8 cellular contexts compared by ENCODE assay signal in the genomic region with DNA sequence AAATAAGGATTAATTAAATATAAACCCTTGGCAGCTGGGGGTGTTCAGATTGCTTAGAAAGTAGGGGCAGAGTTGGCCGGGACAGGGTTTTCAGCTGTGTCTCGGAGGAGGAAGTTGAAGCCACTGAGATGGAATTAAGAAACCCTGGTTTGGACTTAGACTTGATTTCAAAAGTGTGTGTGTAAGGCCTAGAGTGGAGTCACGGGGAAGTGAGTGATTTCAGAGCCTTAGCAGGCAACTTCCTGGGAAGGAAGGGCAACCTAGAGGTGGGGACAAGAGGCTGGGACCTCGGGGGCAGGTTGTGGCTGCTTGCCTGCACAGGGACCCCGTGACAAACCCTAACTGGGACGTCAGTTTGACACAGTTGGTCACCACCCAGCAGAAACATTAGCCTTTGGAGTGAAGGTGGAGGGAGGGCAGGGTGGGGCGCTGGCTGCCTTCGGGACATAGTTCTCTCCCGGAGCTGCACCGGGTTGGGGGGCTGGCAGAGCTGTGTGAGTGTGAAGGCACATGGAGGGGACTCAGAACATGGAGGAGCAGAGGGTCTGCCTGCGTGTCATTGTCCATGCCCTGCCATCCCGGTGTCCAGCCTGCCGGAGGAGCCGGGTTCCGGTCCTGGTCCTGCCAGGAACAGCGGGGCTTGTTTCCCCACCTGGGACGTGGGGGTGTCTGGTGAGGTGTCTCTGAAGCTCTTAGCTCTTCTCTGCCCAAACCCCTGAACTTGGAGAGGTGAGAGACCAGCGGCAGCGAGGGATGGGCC. TPM values are rescaled to one million over a fixed set of nuclear protein-coding genes. Genes with fewer than 3 reads are reported as not detected.
DNase-seq lines count a peak whose midpoint lies in the region; ATAC-seq and TF ChIP-seq lines count a peak whose summit lies in the region.

No MANE protein-coding gene starts in this region.

- peak overlapping the region; percentile 95 to 98 (median 98) for H3K27ac ChIP-seq in right lobe of liver
- peak overlapping the region; percentile 97 to 98 for H3K27ac ChIP-seq in thoracic aorta

- peaks cover 36% of the 10 kb centered on the region for H4K20me1 ChIP-seq in Loucy (ENCODE audit: insufficient read depth, low read length, poor library complexity, severe bottlenecking)

- no peaks in the 10 kb centered on the region for H3K27me3 ChIP-seq in Loucy (ENCODE audit: insufficient read depth, low read length, poor library complexity, severe bottlenecking)
- H3K27me3 ChIP-seq in right lobe of liver = no peaks in the 10 kb centered on the region
- H3K27me3 ChIP-seq in thoracic aorta (replicated peaks; ENCODE audit: insufficient read depth) = no peaks in the 10 kb centered on the region

- no peaks in the 10 kb centered on the region for H3K9me2 ChIP-seq in Loucy (replicated peaks; ENCODE audit: low read depth, low read length)

- peaks cover 37% of the 10 kb centered on the region; the same call in 1 of the 2 replicates for H3K79me2 ChIP-seq in Loucy (ENCODE audit: insufficient read depth, low read length)

- peak; percentile 65 for TF ChIP-seq POLR2A in right lobe of liver (IDR thresholded peaks at IDR 0.05)

- DNase-seq in AG08396 (ENCODE audit: low spot score) (peak; percentile 48), right lobe of liver (peak; percentile 57 to 74 (median 68)), thoracic aorta (ENCODE audit: low spot score) (no peak), retina (no peak), DMS153 treated with DMSO at 0.1 percent for 48 hours (lab: John Stamatoyannopoulos, UW; ENCODE audit: unreplicated experiment) (no peak)

- peaks cover 38% of the 10 kb centered on the region for H3K4me1 ChIP-seq in Loucy (ENCODE audit: insufficient read depth, low read length, poor library complexity, severe bottlenecking)
- peaks cover 0 to 66% (median 18%) of the 10 kb centered on the region in 4 donors for H3K4me1 ChIP-seq in right lobe of liver
- H3K4me1 ChIP-seq in thoracic aorta (ENCODE audit: control insufficient read depth in 1 of 2, low read depth in 2 of 2) = peaks cover 47 to 61% of the 10 kb centered on the region in 2 donors

- H2AFZ ChIP-seq in Loucy (ENCODE audit: low read length) = no peak overlapping the region

- peak overlapping the region in 4 of 5 experiments; percentile 83 to 97 (median 95) for H3K27ac Mint-ChIP-seq in brain

- H3K4me1 Mint-ChIP-seq in brain = peaks cover 51% of the 10 kb centered on the region

- WGBS in right lobe of liver (ENCODE audit: insufficient coverage, low coverage, low lambda C conversion rate, missing lambda C conversion rate) = 0% methylated on average over 3 of the region's 19 CpGs

- peak overlapping the region; percentile 100 for H3K4me2 ChIP-seq in Loucy (ENCODE audit: low read depth, low read length, poor library complexity, severe bottlenecking)

- H3K4me3 Mint-ChIP-seq in brain = peak overlapping the region; percentile 85 to 97 (median 93)

- H3K36me3 ChIP-seq in Loucy (ENCODE audit: insufficient read depth, low read length) (no peaks in the 10 kb centered on the region), right lobe of liver (peaks cover 0 to 2% (median 0%) of the 10 kb centered on the region in 4 donors), thoracic aorta (peaks cover 5% of the 10 kb centered on the region)

- intact Hi-C loops in right lobe of liver (cut with DNase I) = no loop called here

- H3K4me3 ChIP-seq in Loucy (ENCODE audit: low read length, poor library complexity, severe bottlenecking) (peak overlapping the region; percentile 95), right lobe of liver (peak overlapping the region; percentile 63 to 90 (median 82)), thoracic aorta (peak overlapping the region; percentile 97)

- peaks cover 9% of the 10 kb centered on the region for H3K36me3 Mint-ChIP-seq in brain

- peak overlapping the region; percentile 92 for H3K9ac ChIP-seq in Loucy (ENCODE audit: low read depth, low read length, poor library complexity, severe bottlenecking)

- peak in 3 of 4 donors; percentile 0 to 5 (median 3) for ATAC-seq in right lobe of liver
- peak; percentile 19 for ATAC-seq in thoracic aorta (ENCODE audit: insufficient number of reproducible peaks, low FRiP score, low read depth)
- ATAC-seq in HG03342 (IDR thresholded peaks at IDR 0.05; ENCODE audit: unreplicated experiment) = no peak

- H3F3A ChIP-seq in Loucy (ENCODE audit: low read depth) = no peaks in the 10 kb centered on the region

- no peaks in the 10 kb centered on the region for H3K9me3 ChIP-seq in Loucy (ENCODE audit: insufficient read depth, low read depth, low read length)
- no peaks in the 10 kb centered on the region for H3K9me3 ChIP-seq in right lobe of liver
- H3K9me3 ChIP-seq in thoracic aorta = no peaks in the 10 kb centered on the region

- TF ChIP-seq CTCF in Loucy (conservative IDR thresholded peaks at IDR 0.05; ENCODE audit: low read length) (no peak), brain (conservative IDR thresholded peaks at IDR 0.05) (no peak), right lobe of liver (IDR thresholded peaks at IDR 0.05) (no peak), thoracic aorta (IDR thresholded peaks at IDR 0.05) (no peak)

- peaks cover 4% of the 10 kb centered on the region for H3K27me3 Mint-ChIP-seq in brain

- no peaks in the 10 kb centered on the region for H3K9me3 Mint-ChIP-seq in brain

RNA-seq across cellular contexts. Expression of gene BRI3, which starts 1.8 kb away (rescaled TPM):
- 145 TPM for polyA plus RNA-seq in brain (ENCODE audit: insufficient read depth, low read depth, low replicate concordance)
- total RNA-seq in right lobe of liver (100 to 1,000 TPM in 4 of 6 experiments, 10 to 100 TPM in 2; 34.7 to 160 (median 137) TPM), thoracic aorta (100 to 1,000 TPM in 1 of 2 donors, 10 to 100 TPM in 1; 95.1 to 104 TPM)

RNA-seq across cellular contexts. Expression of gene TECPR1, which starts 31.3 kb away (rescaled TPM):
- polyA plus RNA-seq in brain (ENCODE audit: insufficient read depth, low read depth, low replicate concordance) = 32.5 TPM
- total RNA-seq in right lobe of liver (10 to 100 TPM in 5 of 6 experiments, 1 to 10 TPM in 1; 9.4 to 14.9 (median 12.4) TPM), thoracic aorta (10 to 100 TPM; 41.6 to 53.8 TPM)

Comparison
In these comparisons a context has a peak if more than half of its experiments do, and no peak if none do; other contexts are left out.
1. DNase-seq: peak in AG08396 (single experiment) and right lobe of liver (3 of 3); none in thoracic aorta (single experiment), retina (single experiment) and DMS153 treated with DMSO at 0.1 percent for 48 hours (single experiment).
2. Peak in every context shown above with its lines, with median percentiles within 50 percentile points of each other: H3K4me3 ChIP-seq.